16 cellular contexts compared by ENCODE assay signal in genomic region chr14:101254805-101255764, GRCh38.
DNase-seq lines count a peak whose midpoint lies in the region; ATAC-seq and TF ChIP-seq lines count a peak whose summit lies in the region.
"Had no signal": no experiment of that assay in that cellular context is flagged by ENCODE, and none has a peak within 500 bp of the region (broad histone marks: within the 10 kb centered on the region; RNA-seq: fewer than 3 reads in every experiment).

No MANE protein-coding gene starts in this region.

- H3K4me3 Mint-ChIP-seq in activated CD8-positive, alpha-beta memory T cell treated with anti-CD3 and anti-CD28 coated beads, Interleukin-2, amount 10 ng/mL, durations not matched to agents 7 days and 5 days: no peak overlapping the region
- H3K4me3 Mint-ChIP-seq in nephron: no peak overlapping the region
- H3K4me3 Mint-ChIP-seq: activated CD4-positive, alpha-beta T cell treated with anti-CD3 and anti-CD28 coated beads for 36 hours; activated naive CD4-positive, alpha-beta T cell treated with anti-CD3 and anti-CD28 coated beads, Interleukin-2, amount 10 ng/mL, durations not matched to agents 7 days and 5 days had no signal

- peaks cover 17% of the 10 kb centered on the region for H3K4me1 Mint-ChIP-seq in activated CD8-positive, alpha-beta memory T cell treated with anti-CD3 and anti-CD28 coated beads, Interleukin-2, amount 10 ng/mL, durations not matched to agents 7 days and 5 days
- peaks cover 13% of the 10 kb centered on the region for H3K4me1 Mint-ChIP-seq in nephron
- H3K4me1 Mint-ChIP-seq: activated CD4-positive, alpha-beta T cell treated with anti-CD3 and anti-CD28 coated beads for 36 hours had no signal

- no peak overlapping the region for H3K27ac Mint-ChIP-seq in activated CD8-positive, alpha-beta memory T cell treated with anti-CD3 and anti-CD28 coated beads, Interleukin-2, amount 10 ng/mL, durations not matched to agents 7 days and 5 days
- H3K27ac Mint-ChIP-seq in nephron: peak overlapping the region in 2 of 3 experiments; percentile 54 to 67
- H3K27ac Mint-ChIP-seq: activated CD4-positive, alpha-beta T cell treated with anti-CD3 and anti-CD28 coated beads for 36 hours; activated naive CD4-positive, alpha-beta T cell treated with anti-CD3 and anti-CD28 coated beads, Interleukin-2, amount 10 ng/mL, durations not matched to agents 7 days and 5 days had no signal

- no peaks in the 10 kb centered on the region for H3K36me3 Mint-ChIP-seq in activated CD8-positive, alpha-beta memory T cell treated with anti-CD3 and anti-CD28 coated beads, Interleukin-2, amount 10 ng/mL, durations not matched to agents 7 days and 5 days
- H3K36me3 Mint-ChIP-seq in nephron (ENCODE audit: low read depth): no peaks in the 10 kb centered on the region
- H3K36me3 Mint-ChIP-seq: activated naive CD4-positive, alpha-beta T cell treated with anti-CD3 and anti-CD28 coated beads, Interleukin-2, amount 10 ng/mL, durations not matched to agents 7 days and 5 days had no signal

- TF ChIP-seq CTCF in fibroblast of mammary gland (conservative IDR thresholded peaks at IDR 0.05; ENCODE audit: control insufficient read depth, insufficient read depth, low read depth, low read length): no peak
- no peak for TF ChIP-seq CTCF in nephron (IDR thresholded peaks at IDR 0.05; ENCODE audit: unreplicated experiment in 3 of 3)

- ATAC-seq in activated CD8-positive, alpha-beta memory T cell treated with anti-CD3 and anti-CD28 coated beads, Interleukin-2, amount 10 ng/mL, durations not matched to agents 7 days and 5 days: no peak
- ATAC-seq: activated CD4-positive, alpha-beta T cell treated with anti-CD3 and anti-CD28 coated beads for 36 hours; body of pancreas; left lung had no signal

- no peak overlapping the region for H3K4me3 ChIP-seq in fibroblast of mammary gland (ENCODE audit: control insufficient read depth, low read depth, low read length)
- H3K4me3 ChIP-seq: body of pancreas, colonic mucosa, left lung, pancreas had no signal

- H3K9me3 Mint-ChIP-seq in activated CD8-positive, alpha-beta memory T cell treated with anti-CD3 and anti-CD28 coated beads, Interleukin-2, amount 10 ng/mL, durations not matched to agents 7 days and 5 days (ENCODE audit: low read depth): no peaks in the 10 kb centered on the region
- no peaks in the 10 kb centered on the region for H3K9me3 Mint-ChIP-seq in nephron
- H3K9me3 Mint-ChIP-seq: activated naive CD4-positive, alpha-beta T cell treated with anti-CD3 and anti-CD28 coated beads, Interleukin-2, amount 10 ng/mL, durations not matched to agents 7 days and 5 days had no signal

- CTCF ChIA-PET in activated CD8-positive, alpha-beta memory T cell treated with anti-CD3 and anti-CD28 coated beads, Interleukin-2, amount 10 ng/mL, durations not matched to agents 7 days and 5 days (lab: Charles Lee): no interaction called here

- H3K27me3 Mint-ChIP-seq in activated CD8-positive, alpha-beta memory T cell treated with anti-CD3 and anti-CD28 coated beads, Interleukin-2, amount 10 ng/mL, durations not matched to agents 7 days and 5 days: peaks cover 3% of the 10 kb centered on the region
- peaks cover 9% of the 10 kb centered on the region for H3K27me3 Mint-ChIP-seq in nephron (ENCODE audit: low read depth)

- peak; percentile 45 for DNase-seq in activated CD8-positive, alpha-beta memory T cell treated with anti-CD3 and anti-CD28 coated beads for 24 hours
- DNase-seq in activated CD8-positive, alpha-beta memory T cell treated with anti-CD3 and anti-CD28 coated beads, Interleukin-2, amount 10 ng/mL, durations not matched to agents 7 days and 5 days: no peak
- DNase-seq in fibroblast of mammary gland (ENCODE audit: low read depth) (peak; percentile 54), ureter (ENCODE audit: low spot score) (peak; percentile 35), NCI-H1105 treated with DMSO at 0.1 percent for 48 hours (lab: John Stamatoyannopoulos, UW) (no peak), NCI-H1436 treated with DMSO at 0.1 percent for 48 hours (lab: John Stamatoyannopoulos, UW) (no peak), GM19240 (ENCODE audit: insufficient read length, low spot score) (no peak)
- DNase-seq: activated CD4-positive, alpha-beta T cell treated with anti-CD3 and anti-CD28 coated beads for 36 hours; activated naive CD4-positive, alpha-beta T cell treated with anti-CD3 and anti-CD28 coated beads, Interleukin-2, amount 10 ng/mL, durations not matched to agents 7 days and 5 days; body of pancreas; colonic mucosa; left lung; NCI-H146; NCI-H82; pancreas had no signal

Comparison
In these comparisons a context has a peak if more than half of its experiments do, and no peak if none do; other contexts are left out.
1. DNase-seq: peak in activated CD8-positive, alpha-beta memory T cell treated with anti-CD3 and anti-CD28 coated beads for 24 hours (single experiment), fibroblast of mammary gland (single experiment) and ureter (single experiment); none in activated CD8-positive, alpha-beta memory T cell treated with anti-CD3 and anti-CD28 coated beads, Interleukin-2, amount 10 ng/mL, durations not matched to agents 7 days and 5 days (single experiment), NCI-H1105 treated with DMSO at 0.1 percent for 48 hours (single experiment), NCI-H1436 treated with DMSO at 0.1 percent for 48 hours (single experiment) and GM19240 (single experiment).